ENCODE assay signal across 8 cellular contexts in the genomic region with DNA sequence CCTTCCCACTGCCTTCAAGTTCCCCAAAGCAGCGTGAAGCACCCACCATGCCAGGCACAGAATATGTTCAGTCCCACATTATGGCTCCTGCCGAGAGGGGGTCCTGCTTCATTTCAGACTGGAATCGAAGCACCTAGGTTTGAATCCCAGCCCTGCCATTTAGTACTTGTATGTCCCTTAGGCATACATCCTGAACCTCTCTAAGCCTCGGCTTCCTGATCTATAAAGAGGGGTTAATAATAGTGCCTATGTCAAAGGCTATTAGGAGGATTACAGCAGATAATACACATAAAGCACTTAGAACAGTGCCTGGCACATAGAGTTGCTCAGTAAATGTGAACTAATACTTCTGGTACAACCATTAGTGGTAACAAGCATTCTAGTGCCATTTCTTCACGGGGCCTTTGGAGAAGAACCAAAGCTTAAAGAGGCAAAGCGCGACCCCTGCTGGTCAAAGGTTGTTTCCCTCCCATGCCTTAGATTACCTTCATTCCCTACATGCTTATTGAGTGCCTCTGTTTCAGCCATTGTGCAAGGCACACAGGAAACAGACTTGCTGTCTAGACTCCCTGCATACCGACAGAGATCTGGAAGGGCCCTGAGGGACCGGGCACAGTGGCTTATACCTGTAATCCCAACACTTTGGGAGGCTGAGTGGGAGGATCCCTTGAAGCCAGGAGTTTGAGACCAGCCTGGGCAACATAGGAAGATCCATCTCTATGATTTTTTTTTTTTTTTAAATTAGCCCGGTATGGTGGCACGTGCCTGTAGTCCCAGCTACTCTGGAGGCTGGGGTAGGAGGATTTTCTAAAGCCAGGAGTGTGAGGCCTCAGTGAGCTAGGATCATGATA.
A peak's percentile ranks its signal among the peaks of the same experiment; 100 is the strongest.
DNase-seq lines count a peak whose midpoint lies in the region; ATAC-seq, FAIRE-seq and TF ChIP-seq lines count a peak whose summit lies in the region.

No MANE protein-coding gene starts in this region.

- intact Hi-C loops in kidney (cut with DNase I), result loop anchor here (5.0 kb wide), 1 partner anchor 191 kb away; no protein-coding TSS in a partner anchor

- H3K4me1 Mint-ChIP-seq in WTC11, result peaks cover 4% of the 10 kb centered on the region

- peaks cover 9% of the 10 kb centered on the region for H3K36me3 Mint-ChIP-seq in WTC11

- CTCF ChIA-PET in WTC11 (lab: Charles Lee), result interaction anchor here (0.5 to 17.9 kb wide), 28 partner anchors 9 to 299 kb away, joined by 3 to 298 read pairs (median 4); partner anchors contain the start of genes HMGXB3, SLC26A2 and TIGD6

- no peaks in the 10 kb centered on the region for H3K36me3 ChIP-seq in kidney (ENCODE audit: control insufficient read depth in 1 of 2, insufficient read depth in 2 of 2, low read length in 2 of 2)

- POLR2A ChIA-PET in WTC11 (lab: Charles Lee), result interaction anchor here (0.6 to 0.7 kb wide), 2 partner anchors 172 to 513 kb away, joined by 3 to 4 read pairs; no protein-coding TSS in a partner anchor

- TF ChIP-seq CTCF in WTC11 (IDR thresholded peaks at IDR 0.05), result peak; percentile 68
- peak; percentile 87 for TF ChIP-seq CTCF in cardiac fibroblast (IDR thresholded peaks at IDR 0.05; ENCODE audit: low read depth, low read length)
- TF ChIP-seq CTCF in kidney (IDR thresholded peaks at IDR 0.05; ENCODE audit: borderline replicate concordance, extremely low read depth, insufficient read depth), result peak; percentile 88

- H3K4me1 ChIP-seq in kidney (ENCODE audit: control insufficient read depth in 1 of 2, insufficient read depth in 1 of 2, low read depth in 1 of 2, low read length in 2 of 2), result peaks cover 5 to 9% of the 10 kb centered on the region in 2 donors

- no peak overlapping the region for H3K4me3 Mint-ChIP-seq in WTC11

- DNase-seq in 8988T, result peak; percentile 77
- DNase-seq in NCI-H2227 treated with DMSO at 0.1 percent for 48 hours (lab: John Stamatoyannopoulos, UW), result peak; percentile 76
- peak; percentile 90 for DNase-seq in WTC11 (ENCODE audit: low spot score)
- peak; percentile 96 to 98 for DNase-seq in cardiac fibroblast (ENCODE audit: low read depth in 2 of 2)
- peak; percentile 90 for DNase-seq in kidney
- peak; percentile 68 to 78 (median 74) for DNase-seq in stimulated activated CD4-positive, alpha-beta T cell treated with anti-CD3 and anti-CD28 coated beads, Interleukin-1b, Interleukin-23, amount 100 ng/mL, for 24 hours (ENCODE audit: low read depth in 4 of 4, low spot score in 1 of 4)

- no peaks in the 10 kb centered on the region for H3K9me3 ChIP-seq in kidney (ENCODE audit: control insufficient read depth in 1 of 2, low read length in 2 of 2)

- H3K9me3 Mint-ChIP-seq in WTC11, result no peaks in the 10 kb centered on the region

- peak overlapping the region; percentile 67 for H3K27ac Mint-ChIP-seq in WTC11

- no peaks in the 10 kb centered on the region for H3K27me3 Mint-ChIP-seq in WTC11 (ENCODE audit: low read depth)

- H3K27ac ChIP-seq in kidney (ENCODE audit: low read depth in 2 of 2, low read length in 2 of 2), result no peak overlapping the region

- ATAC-seq in GM18498 (IDR thresholded peaks at IDR 0.05; ENCODE audit: unreplicated experiment), result peak; percentile 60
- ATAC-seq in HG03103 (IDR thresholded peaks at IDR 0.05; ENCODE audit: low read depth, unreplicated experiment), result peak; percentile 70
- peak; percentile 94 for ATAC-seq in WTC11

- no peak overlapping the region for H3K9ac ChIP-seq in kidney (ENCODE audit: low read length in 2 of 2)

- H3K4me3 ChIP-seq in cardiac fibroblast (replicated peaks in 1 of 2; ENCODE audit: low read depth in 2 of 2, low read length in 2 of 2) (no peak overlapping the region), kidney (ENCODE audit: low read length in 2 of 2) (no peak overlapping the region)

- FAIRE-seq in kidney (lab: Jason Lieb, UNC), result peak; percentile 79

TF ChIP-seq in WTC11, 78 proteins besides CTCF, POLR2A, EP300 and RAD21:
- TF ChIP-seq, protein P1, sequence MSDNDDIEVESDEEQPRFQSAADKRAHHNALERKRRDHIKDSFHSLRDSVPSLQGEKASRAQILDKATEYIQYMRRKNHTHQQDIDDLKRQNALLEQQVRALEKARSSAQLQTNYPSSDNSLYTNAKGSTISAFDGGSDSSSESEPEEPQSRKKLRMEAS (CRISPR knock-in tag; IDR thresholded peaks at IDR 0.05), result no peak
- TF ChIP-seq PRDM15 (CRISPR knock-in tag; IDR thresholded peaks at IDR 0.05), result no peak
- TF ChIP-seq TP53 (CRISPR knock-in tag; IDR thresholded peaks at IDR 0.05), result no peak
- TF ChIP-seq SP1 (CRISPR knock-in tag; conservative IDR thresholded peaks at IDR 0.05), result no peak
- TF ChIP-seq FOXP1 (CRISPR knock-in tag; IDR thresholded peaks at IDR 0.05; ENCODE audit: borderline replicate concordance), result no peak
- TF ChIP-seq, protein P2, sequence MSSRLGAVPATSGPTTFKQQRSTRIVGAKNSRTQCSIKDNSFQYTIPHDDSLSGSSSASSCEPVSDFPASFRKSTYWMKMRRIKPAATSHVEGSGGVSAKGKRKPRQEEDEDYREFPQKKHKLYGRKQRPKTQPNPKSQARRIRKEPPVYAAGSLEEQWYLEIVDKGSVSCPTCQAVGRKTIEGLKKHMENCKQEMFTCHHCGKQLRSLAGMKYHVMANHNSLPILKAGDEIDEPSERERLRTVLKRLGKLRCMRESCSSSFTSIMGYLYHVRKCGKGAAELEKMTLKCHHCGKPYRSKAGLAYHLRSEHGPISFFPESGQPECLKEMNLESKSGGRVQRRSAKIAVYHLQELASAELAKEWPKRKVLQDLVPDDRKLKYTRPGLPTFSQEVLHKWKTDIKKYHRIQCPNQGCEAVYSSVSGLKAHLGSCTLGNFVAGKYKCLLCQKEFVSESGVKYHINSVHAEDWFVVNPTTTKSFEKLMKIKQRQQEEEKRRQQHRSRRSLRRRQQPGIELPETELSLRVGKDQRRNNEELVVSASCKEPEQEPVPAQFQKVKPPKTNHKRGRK (CRISPR knock-in tag; IDR thresholded peaks at IDR 0.05; ENCODE audit: borderline replicate concordance), result no peak
- TF ChIP-seq ZNF121 (CRISPR knock-in tag; IDR thresholded peaks at IDR 0.05), result peak; percentile 87
- TF ChIP-seq, protein P3, sequence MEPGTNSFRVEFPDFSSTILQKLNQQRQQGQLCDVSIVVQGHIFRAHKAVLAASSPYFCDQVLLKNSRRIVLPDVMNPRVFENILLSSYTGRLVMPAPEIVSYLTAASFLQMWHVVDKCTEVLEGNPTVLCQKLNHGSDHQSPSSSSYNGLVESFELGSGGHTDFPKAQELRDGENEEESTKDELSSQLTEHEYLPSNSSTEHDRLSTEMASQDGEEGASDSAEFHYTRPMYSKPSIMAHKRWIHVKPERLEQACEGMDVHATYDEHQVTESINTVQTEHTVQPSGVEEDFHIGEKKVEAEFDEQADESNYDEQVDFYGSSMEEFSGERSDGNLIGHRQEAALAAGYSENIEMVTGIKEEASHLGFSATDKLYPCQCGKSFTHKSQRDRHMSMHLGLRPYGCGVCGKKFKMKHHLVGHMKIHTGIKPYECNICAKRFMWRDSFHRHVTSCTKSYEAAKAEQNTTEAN (CRISPR knock-in tag; IDR thresholded peaks at IDR 0.05), result no peak
- TF ChIP-seq, protein P4, sequence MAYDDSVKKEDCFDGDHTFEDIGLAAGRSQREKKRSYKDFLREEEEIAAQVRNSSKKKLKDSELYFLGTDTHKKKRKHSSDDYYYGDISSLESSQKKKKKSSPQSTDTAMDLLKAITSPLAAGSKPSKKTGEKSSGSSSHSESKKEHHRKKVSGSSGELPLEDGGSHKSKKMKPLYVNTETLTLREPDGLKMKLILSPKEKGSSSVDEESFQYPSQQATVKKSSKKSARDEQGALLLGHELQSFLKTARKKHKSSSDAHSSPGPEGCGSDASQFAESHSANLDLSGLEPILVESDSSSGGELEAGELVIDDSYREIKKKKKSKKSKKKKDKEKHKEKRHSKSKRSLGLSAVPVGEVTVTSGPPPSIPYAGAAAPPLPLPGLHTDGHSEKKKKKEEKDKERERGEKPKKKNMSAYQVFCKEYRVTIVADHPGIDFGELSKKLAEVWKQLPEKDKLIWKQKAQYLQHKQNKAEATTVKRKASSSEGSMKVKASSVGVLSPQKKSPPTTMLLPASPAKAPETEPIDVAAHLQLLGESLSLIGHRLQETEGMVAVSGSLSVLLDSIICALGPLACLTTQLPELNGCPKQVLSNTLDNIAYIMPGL (CRISPR knock-in tag; IDR thresholded peaks at IDR 0.05), result 0 out of 2 replicates have a peak, but pooled peaks have one; percentile 33
TF ChIP-seq in WTC11: peak in this region for 2.
